Comparison of ENCODE assay signal across 8 cellular contexts in the genomic region with DNA sequence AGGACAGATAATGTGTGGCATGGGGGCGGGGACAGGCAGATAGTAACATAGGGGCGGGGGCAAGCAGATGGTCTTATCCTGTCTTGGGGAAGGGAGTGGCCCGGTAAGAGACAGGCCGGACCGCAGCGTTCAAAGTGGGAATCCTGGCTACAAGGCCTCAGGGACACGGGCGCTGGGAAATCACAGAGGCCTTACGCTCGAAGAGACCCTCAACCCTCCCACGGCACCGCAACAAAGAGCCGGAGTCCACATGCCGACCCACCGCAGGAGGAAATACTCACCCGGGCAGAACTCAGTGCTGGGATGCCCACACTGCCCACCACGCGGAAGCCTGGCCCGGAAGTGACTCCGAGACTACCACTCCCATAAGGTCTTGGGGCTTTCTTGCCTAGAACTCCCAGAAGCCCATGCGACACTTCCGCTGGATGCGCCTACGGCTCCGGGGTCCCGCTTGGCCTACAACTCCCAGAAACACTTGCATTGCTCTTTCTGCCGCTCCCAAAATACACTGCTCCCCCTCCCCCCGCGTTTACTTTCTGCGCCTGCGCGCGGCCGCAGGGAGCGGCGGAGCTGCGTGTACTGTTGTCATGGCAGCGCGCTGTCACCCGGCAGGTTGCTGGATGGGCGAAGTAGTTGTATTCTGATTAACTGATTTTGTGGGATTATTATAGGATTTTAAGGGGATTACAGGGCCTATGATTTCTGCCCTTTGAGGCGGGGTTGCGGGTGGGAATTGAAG. TPM values are rescaled to one million over a fixed set of nuclear protein-coding genes. Genes with fewer than 3 reads are reported as not detected.
DNase-seq lines count a peak whose midpoint lies in the region; ATAC-seq, FAIRE-seq and TF ChIP-seq lines count a peak whose summit lies in the region.

TSS of gene CTU1 (minus strand) at position 344 of the 739 bp plus-strand sequence. CDS start 3,840 bp downstream, outside the sequence.

- ATAC-seq in HG02852 (IDR thresholded peaks at IDR 0.05; ENCODE audit: unreplicated experiment) (peak; percentile 93), left cardiac atrium (peak; percentile 99)

- TF ChIP-seq POLR2A in GM12892 (IDR thresholded peaks at IDR 0.05; ENCODE audit: low read depth, low read length), result peak; percentile 67; the same call in 1 of the 2 replicates

- FAIRE-seq in GM12892 (lab: Jason Lieb, UNC), result peak; percentile 99

- intact Hi-C loops in left cardiac atrium (cut with DNase I) (no loop called here), posterior vena cava (cut with DNase I) (no loop called here)

- DNase-seq in GM12892 (ENCODE audit: insufficient read length) (peak; percentile 90), NCI-H146 (lab: John Stamatoyannopoulos, UW) (peak; percentile 99), T-helper 1 cell (peak; percentile 95 to 99 (median 97)), amygdala (lab: John Stamatoyannopoulos, UW) (peak; percentile 88 to 99 (median 98)), left cardiac atrium (peak; percentile 99), posterior vena cava (ENCODE audit: low spot score) (peak; percentile 99), ureter (ENCODE audit: low spot score) (peak; percentile 99)

RNA-seq across cellular contexts. Expression of gene CTU1, which starts in this region (rescaled TPM):
- polyA plus RNA-seq in GM12892 (2012; ENCODE audit: missing spikeins), result 0.68 TPM
- total RNA-seq in left cardiac atrium (1 to 10 TPM; 5.3 to 6.0 TPM), posterior vena cava (1 to 10 TPM; 3.7 to 5.0 TPM), ureter (5.3 TPM)

Comparison
In these comparisons a context has a peak if more than half of its experiments do, and no peak if none do; other contexts are left out.
1. Peak in every context shown above with its lines: DNase-seq and ATAC-seq.